Comparison of ENCODE assay signal across 19 cellular contexts in the genomic region with DNA sequence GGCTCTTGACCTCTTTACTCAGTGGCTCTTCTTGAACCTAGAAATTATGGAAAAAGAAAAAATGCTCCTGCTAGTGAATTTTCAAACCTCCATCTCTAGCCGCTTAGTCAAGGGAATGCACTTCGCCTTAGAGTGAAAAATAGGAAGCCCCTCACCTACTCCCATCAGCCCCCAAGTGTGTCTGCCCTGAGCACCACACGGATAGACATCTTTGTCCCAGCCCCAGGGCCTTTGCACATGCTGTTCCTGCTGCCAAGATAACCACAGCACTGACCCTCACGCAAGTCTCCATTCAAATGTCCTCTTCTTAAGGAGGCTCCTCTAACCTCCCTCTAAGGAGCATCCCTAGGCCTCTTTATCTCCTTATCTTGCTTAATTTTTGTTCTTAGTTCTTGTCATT.
"Had no signal": no experiment of that assay in that cellular context is flagged by ENCODE, and none has a peak within 500 bp of the region (broad histone marks: within the 10 kb centered on the region; RNA-seq: fewer than 3 reads in every experiment).

No MANE protein-coding gene starts in this region.

- DNase-seq: effector memory CD4-positive, alpha-beta T cell; erythroblast; gastrocnemius medialis; immature natural killer cell; kidney glomerular epithelial cell; left colon; midbrain; naive thymus-derived CD4-positive, alpha-beta T cell; sigmoid colon; stimulated activated CD4-positive, alpha-beta T cell treated with anti-CD3 and anti-CD28 coated beads, Interleukin-4, amount 100 ng/mL, for 24 hours; stimulated activated naive CD4-positive, alpha-beta T cell treated with Interleukin-2 at 50 U/mL for 16 hours; stomach; tibial artery had no signal

- H3K4me1 ChIP-seq: gastrocnemius medialis, prostate gland, sigmoid colon, stomach, tibial artery had no signal

- FAIRE-seq: urothelium cell line had no signal

- H3K9me3 Mint-ChIP-seq: immature natural killer cell; nephron; stimulated activated effector memory CD8-positive, alpha-beta T cell treated with anti-CD3 and anti-CD28 coated beads, Interleukin-12 subunit alpha, Interleukin-12 subunit beta, amount 100 ng/mL, for 72 hours had no signal

- H3K4me3 ChIP-seq: coronary artery, gastrocnemius medialis, prostate gland, sigmoid colon, stomach, tibial artery had no signal

- ATAC-seq: left colon; naive thymus-derived CD4-positive, alpha-beta T cell; stimulated activated effector memory CD8-positive, alpha-beta T cell treated with anti-CD3 and anti-CD28 coated beads, Interleukin-12 subunit alpha, Interleukin-12 subunit beta, amount 100 ng/mL, for 72 hours had no signal

- H3K9me3 ChIP-seq: gastrocnemius medialis, prostate gland had no signal

- H3K27ac Mint-ChIP-seq: immature natural killer cell; naive thymus-derived CD4-positive, alpha-beta T cell; nephron; stimulated activated effector memory CD8-positive, alpha-beta T cell treated with anti-CD3 and anti-CD28 coated beads, Interleukin-12 subunit alpha, Interleukin-12 subunit beta, amount 100 ng/mL, for 72 hours; type B pancreatic cell had no signal

- H3K36me3 ChIP-seq: gastrocnemius medialis, prostate gland, sigmoid colon, stomach, tibial artery had no signal

- H3K36me3 Mint-ChIP-seq: immature natural killer cell; stimulated activated effector memory CD8-positive, alpha-beta T cell treated with anti-CD3 and anti-CD28 coated beads, Interleukin-12 subunit alpha, Interleukin-12 subunit beta, amount 100 ng/mL, for 72 hours; type B pancreatic cell had no signal

- H3K4me1 Mint-ChIP-seq: immature natural killer cell; naive thymus-derived CD4-positive, alpha-beta T cell; nephron; stimulated activated effector memory CD8-positive, alpha-beta T cell treated with anti-CD3 and anti-CD28 coated beads, Interleukin-12 subunit alpha, Interleukin-12 subunit beta, amount 100 ng/mL, for 72 hours had no signal

- H3K4me3 Mint-ChIP-seq: immature natural killer cell; naive thymus-derived CD4-positive, alpha-beta T cell; nephron; stimulated activated effector memory CD8-positive, alpha-beta T cell treated with anti-CD3 and anti-CD28 coated beads, Interleukin-12 subunit alpha, Interleukin-12 subunit beta, amount 100 ng/mL, for 72 hours; type B pancreatic cell had no signal

- H3K27ac ChIP-seq: coronary artery, prostate gland, sigmoid colon, stomach, tibial artery had no signal
